ENCODE assay signal across 9 cellular contexts in the genomic region with DNA sequence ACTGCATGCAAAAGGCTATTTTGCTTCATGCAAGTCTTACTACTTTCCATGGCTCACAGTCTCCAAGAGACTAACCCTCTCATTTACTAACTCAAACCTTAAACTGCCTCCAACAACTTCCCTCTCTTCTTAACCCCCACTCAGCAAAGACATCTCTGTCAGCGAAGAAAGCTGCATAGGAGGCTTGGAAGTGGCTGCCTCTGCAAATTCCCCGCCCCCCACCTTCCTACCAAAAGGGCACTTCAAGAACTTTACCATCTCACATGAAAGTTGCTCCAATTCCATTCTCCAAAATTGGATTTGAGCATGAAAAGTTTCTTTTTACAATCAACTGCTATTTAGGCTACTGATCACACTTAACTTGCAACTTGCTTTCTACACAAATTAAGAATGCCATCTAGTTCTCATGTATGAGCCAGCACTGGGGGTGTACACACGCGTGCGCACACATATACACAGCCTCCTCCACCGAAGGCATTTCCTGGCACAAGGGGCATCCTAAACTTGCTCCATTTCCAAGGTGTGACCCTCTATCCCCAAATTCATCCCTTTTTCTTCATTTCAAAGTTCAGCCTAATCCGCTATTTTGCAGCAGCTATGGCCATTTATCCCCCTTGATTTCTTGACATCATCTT. TPM values are rescaled to one million over a fixed set of nuclear protein-coding genes. Genes with fewer than 3 reads are reported as not detected.
DNase-seq lines count a peak whose midpoint lies in the region; ATAC-seq and TF ChIP-seq lines count a peak whose summit lies in the region.
"Had no signal": no experiment of that assay in that cellular context is flagged by ENCODE, and none has a peak within 500 bp of the region (broad histone marks: within the 10 kb centered on the region; RNA-seq: fewer than 3 reads in every experiment).

No MANE protein-coding gene starts in this region.

- peak overlapping the region; percentile 82 for H3K4me3 ChIP-seq in iPS-15b (ENCODE audit: low read depth, low read length)
- peak overlapping the region; percentile 79 to 96 (median 87) for H3K4me3 ChIP-seq in stomach

- DNase-seq in NOMO-1 treated with DMSO at 0.1 percent for 48 hours (lab: John Stamatoyannopoulos, UW; ENCODE audit: unreplicated experiment): peak; percentile 11
- no peak for DNase-seq in NOMO-1 treated with dmso at 0.1 percent for 144 hours (lab: John Stamatoyannopoulos, UW; ENCODE audit: unreplicated experiment)
- DNase-seq in stomach: no peak
- DNase-seq in activated CD8-positive, alpha-beta memory T cell treated with anti-CD3 and anti-CD28 coated beads, Interleukin-2, amount 50 U/mL, for 48 hours: no peak
- DNase-seq: NCI-H187 had no signal

- H3K27me3 ChIP-seq in iPS-15b (ENCODE audit: control insufficient read depth, insufficient read depth, low read length): no peaks in the 10 kb centered on the region
- H3K27me3 ChIP-seq in stomach: no peaks in the 10 kb centered on the region

- H3K4me1 Mint-ChIP-seq in activated T-helper 17 cell treated with anti-CD3 and anti-CD28 coated beads, Interleukin-2, amount 50 U/mL, for 72 hours: peaks cover 67% of the 10 kb centered on the region

- H3K9ac ChIP-seq in iPS-15b (ENCODE audit: low read depth, low read length): peak overlapping the region; percentile 91

- peak overlapping the region; percentile 100 for H3K27ac Mint-ChIP-seq in activated T-helper 17 cell treated with anti-CD3 and anti-CD28 coated beads, Interleukin-2, amount 50 U/mL, for 72 hours

- H3K27me3 Mint-ChIP-seq in activated T-helper 17 cell treated with anti-CD3 and anti-CD28 coated beads, Interleukin-2, amount 50 U/mL, for 72 hours: no peaks in the 10 kb centered on the region

- H3K36me3 ChIP-seq in iPS-15b (ENCODE audit: control insufficient read depth, insufficient read depth, low read length) (no peaks in the 10 kb centered on the region), stomach (no peaks in the 10 kb centered on the region)

- H3K4me1 ChIP-seq in iPS-15b (ENCODE audit: control insufficient read depth, insufficient read depth, low read length) (peaks cover 32% of the 10 kb centered on the region), stomach (peaks cover 34 to 77% (median 62%) of the 10 kb centered on the region in 4 donors)

- peaks cover 65% of the 10 kb centered on the region for H3K36me3 Mint-ChIP-seq in activated T-helper 17 cell treated with anti-CD3 and anti-CD28 coated beads, Interleukin-2, amount 50 U/mL, for 72 hours (ENCODE audit: low read depth)

- no peak for TF ChIP-seq POLR2A in stomach (IDR thresholded peaks at IDR 0.05)

- no peak for ATAC-seq in activated T-helper 17 cell treated with anti-CD3 and anti-CD28 coated beads, Interleukin-2, amount 50 U/mL, for 72 hours (replicated peaks)
- ATAC-seq in HG02981 (IDR thresholded peaks at IDR 0.05; ENCODE audit: unreplicated experiment) (no peak), HG03196 (IDR thresholded peaks at IDR 0.05; ENCODE audit: unreplicated experiment) (no peak)

- H3K4me3 Mint-ChIP-seq in activated T-helper 17 cell treated with anti-CD3 and anti-CD28 coated beads, Interleukin-2, amount 50 U/mL, for 72 hours: peak overlapping the region; percentile 98

- intact Hi-C loops in stomach (cut with DNase I; ENCODE audit: low total_unique reads): no loop called here

- H3K9me3 Mint-ChIP-seq in activated T-helper 17 cell treated with anti-CD3 and anti-CD28 coated beads, Interleukin-2, amount 50 U/mL, for 72 hours: no peaks in the 10 kb centered on the region

- H3K27ac ChIP-seq in stomach: peak overlapping the region; percentile 15 to 97 (median 94)

- no peak for TF ChIP-seq EP300 in stomach (IDR thresholded peaks at IDR 0.05)

- H3K9me3 ChIP-seq in iPS-15b (ENCODE audit: control insufficient read depth, insufficient read depth, low read length): no peaks in the 10 kb centered on the region
- no peaks in the 10 kb centered on the region for H3K9me3 ChIP-seq in stomach

- 48 to 55% (median 53%) methylated on average over 7 of the region's 7 CpGs for WGBS in stomach, 5 donors

- no peak for TF ChIP-seq CTCF in stomach (IDR thresholded peaks at IDR 0.05)

RNA-seq across cellular contexts. Expression of a gene that starts 1.8 kb away (rescaled TPM):
- total RNA-seq in activated T-helper 17 cell treated with anti-CD3 and anti-CD28 coated beads, Interleukin-2, amount 50 U/mL, for 72 hours: 10 to 100 TPM; 34.4 to 49.1 TPM
- total RNA-seq in stomach: 10 to 100 TPM; 13.9 to 56.0 (median 33.0) TPM
- 10 to 100 TPM; 12.5 to 14.8 (median 14.2) TPM for polyA plus RNA-seq in stomach
